ENCODE assay signal across 1 cellular context in the genomic region with DNA sequence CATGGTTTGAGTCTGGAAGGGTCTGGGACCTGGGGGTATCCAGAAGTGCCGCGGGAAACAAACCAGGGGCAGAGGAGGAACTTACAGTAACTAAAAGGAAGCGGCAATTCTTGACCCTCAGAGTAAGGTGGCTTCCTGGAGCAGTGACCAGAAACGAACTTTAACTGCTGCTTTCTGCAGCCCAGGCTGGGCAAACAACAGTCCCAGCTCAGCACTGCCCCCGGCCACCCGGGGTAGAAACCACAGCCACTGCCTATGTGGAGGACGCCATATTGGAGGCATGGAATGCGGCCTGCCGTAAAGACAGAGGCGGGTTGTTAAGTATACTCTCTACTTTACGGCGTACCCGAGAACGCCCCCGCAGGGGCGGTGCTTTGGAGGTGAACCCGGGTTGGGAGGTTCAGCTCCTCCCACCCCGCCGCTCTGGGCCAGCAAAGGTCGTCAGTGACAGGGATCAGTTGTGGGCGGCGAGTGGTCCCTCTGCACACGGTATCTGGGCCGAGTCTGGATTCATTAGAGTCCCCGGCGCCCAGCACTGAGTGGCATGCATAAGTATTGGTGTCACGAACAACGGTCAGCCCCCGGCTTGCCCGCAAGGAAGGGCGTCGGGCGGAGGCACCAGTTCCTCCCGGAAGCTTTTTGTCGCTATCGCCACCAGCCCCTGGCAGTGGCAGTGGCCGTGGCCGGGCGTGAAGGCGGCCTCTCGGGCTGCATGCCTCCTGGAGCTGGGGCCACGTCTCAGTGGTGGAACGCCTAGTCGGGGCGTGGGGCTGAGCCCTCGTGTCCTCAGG.
A peak's percentile ranks its signal among the peaks of the same experiment; 100 is the strongest.
TF ChIP-seq lines count a peak whose summit lies in the region.

A gene with protein sequence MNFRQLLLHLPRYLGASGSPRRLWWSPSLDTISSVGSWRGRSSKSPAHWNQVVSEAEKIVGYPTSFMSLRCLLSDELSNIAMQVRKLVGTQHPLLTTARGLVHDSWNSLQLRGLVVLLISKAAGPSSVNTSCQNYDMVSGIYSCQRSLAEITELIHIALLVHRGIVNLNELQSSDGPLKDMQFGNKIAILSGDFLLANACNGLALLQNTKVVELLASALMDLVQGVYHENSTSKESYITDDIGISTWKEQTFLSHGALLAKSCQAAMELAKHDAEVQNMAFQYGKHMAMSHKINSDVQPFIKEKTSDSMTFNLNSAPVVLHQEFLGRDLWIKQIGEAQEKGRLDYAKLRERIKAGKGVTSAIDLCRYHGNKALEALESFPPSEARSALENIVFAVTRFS (minus strand): TSS at position 282 of the 791 bp plus-strand sequence. CDS start 279 bp downstream, at position 3.

TF ChIP-seq in HEK293, 187 proteins besides CTCF, POLR2A, EP300 and RAD21 (continued from another document):
- TF ChIP-seq ZNF280D (tag by site-specific recombination; IDR thresholded peaks at IDR 0.05) = no peak
- TF ChIP-seq ZNF169 (tag by site-specific recombination; IDR thresholded peaks at IDR 0.05) = no peak
- peak; percentile 48; the same call in 1 of the 2 replicates for TF ChIP-seq ZNF561 (tag by site-specific recombination; IDR thresholded peaks at IDR 0.05; ENCODE audit: borderline replicate concordance)
- TF ChIP-seq ZNF664 (tag by site-specific recombination; IDR thresholded peaks at IDR 0.05) = no peak
- TF ChIP-seq, protein P1, sequence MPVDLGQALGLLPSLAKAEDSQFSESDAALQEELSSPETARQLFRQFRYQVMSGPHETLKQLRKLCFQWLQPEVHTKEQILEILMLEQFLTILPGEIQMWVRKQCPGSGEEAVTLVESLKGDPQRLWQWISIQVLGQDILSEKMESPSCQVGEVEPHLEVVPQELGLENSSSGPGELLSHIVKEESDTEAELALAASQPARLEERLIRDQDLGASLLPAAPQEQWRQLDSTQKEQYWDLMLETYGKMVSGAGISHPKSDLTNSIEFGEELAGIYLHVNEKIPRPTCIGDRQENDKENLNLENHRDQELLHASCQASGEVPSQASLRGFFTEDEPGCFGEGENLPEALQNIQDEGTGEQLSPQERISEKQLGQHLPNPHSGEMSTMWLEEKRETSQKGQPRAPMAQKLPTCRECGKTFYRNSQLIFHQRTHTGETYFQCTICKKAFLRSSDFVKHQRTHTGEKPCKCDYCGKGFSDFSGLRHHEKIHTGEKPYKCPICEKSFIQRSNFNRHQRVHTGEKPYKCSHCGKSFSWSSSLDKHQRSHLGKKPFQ (tag by site-specific recombination; IDR thresholded peaks at IDR 0.05) = no peak
- no peak; the same call in 1 of the 2 replicates for TF ChIP-seq WT1 (tag by site-specific recombination; IDR thresholded peaks at IDR 0.05)
- TF ChIP-seq ZNF571 (tag by site-specific recombination; IDR thresholded peaks at IDR 0.05) = no peak
- peak; percentile 65 for TF ChIP-seq KLF16 (tag by site-specific recombination; IDR thresholded peaks at IDR 0.05)
- TF ChIP-seq ZNF544 (tag by site-specific recombination; IDR thresholded peaks at IDR 0.05) = no peak
- TF ChIP-seq, protein P2, sequence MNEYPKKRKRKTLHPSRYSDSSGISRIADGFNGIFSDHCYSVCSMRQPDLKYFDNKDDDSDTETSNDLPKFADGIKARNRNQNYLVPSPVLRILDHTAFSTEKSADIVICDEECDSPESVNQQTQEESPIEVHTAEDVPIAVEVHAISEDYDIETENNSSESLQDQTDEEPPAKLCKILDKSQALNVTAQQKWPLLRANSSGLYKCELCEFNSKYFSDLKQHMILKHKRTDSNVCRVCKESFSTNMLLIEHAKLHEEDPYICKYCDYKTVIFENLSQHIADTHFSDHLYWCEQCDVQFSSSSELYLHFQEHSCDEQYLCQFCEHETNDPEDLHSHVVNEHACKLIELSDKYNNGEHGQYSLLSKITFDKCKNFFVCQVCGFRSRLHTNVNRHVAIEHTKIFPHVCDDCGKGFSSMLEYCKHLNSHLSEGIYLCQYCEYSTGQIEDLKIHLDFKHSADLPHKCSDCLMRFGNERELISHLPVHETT (tag by site-specific recombination; IDR thresholded peaks at IDR 0.05) = peak; percentile 67; the same call in 1 of the 2 replicates
- peak; percentile 62 for TF ChIP-seq KLF1 (tag by site-specific recombination; IDR thresholded peaks at IDR 0.05)
- no peak; the same call in 1 of the 2 replicates for TF ChIP-seq ZNF398 (tag by site-specific recombination; IDR thresholded peaks at IDR 0.05)
- TF ChIP-seq HOXD13 (CRISPR knock-in tag; IDR thresholded peaks at IDR 0.05; ENCODE audit: borderline replicate concordance) = no peak
- TF ChIP-seq ZNF426 (tag by site-specific recombination; IDR thresholded peaks at IDR 0.05) = no peak
- TF ChIP-seq ZFP69B (tag by site-specific recombination; IDR thresholded peaks at IDR 0.05) = 0 out of 2 replicates have a peak, but pooled peaks have one; percentile 17
- no peak for TF ChIP-seq SETDB1 (IDR thresholded peaks at IDR 0.05; ENCODE audit: insufficient read length, low read length)
- peak; percentile 86 for TF ChIP-seq KLF8 (tag by site-specific recombination; IDR thresholded peaks at IDR 0.05)
- TF ChIP-seq ZNF658 (tag by site-specific recombination; IDR thresholded peaks at IDR 0.05) = no peak
- TF ChIP-seq GLIS1 (tag by site-specific recombination; IDR thresholded peaks at IDR 0.05) = no peak; the same call in 1 of the 2 replicates
- TF ChIP-seq ZNF48 (tag by site-specific recombination; IDR thresholded peaks at IDR 0.05) = no peak
- TF ChIP-seq, protein P3, sequence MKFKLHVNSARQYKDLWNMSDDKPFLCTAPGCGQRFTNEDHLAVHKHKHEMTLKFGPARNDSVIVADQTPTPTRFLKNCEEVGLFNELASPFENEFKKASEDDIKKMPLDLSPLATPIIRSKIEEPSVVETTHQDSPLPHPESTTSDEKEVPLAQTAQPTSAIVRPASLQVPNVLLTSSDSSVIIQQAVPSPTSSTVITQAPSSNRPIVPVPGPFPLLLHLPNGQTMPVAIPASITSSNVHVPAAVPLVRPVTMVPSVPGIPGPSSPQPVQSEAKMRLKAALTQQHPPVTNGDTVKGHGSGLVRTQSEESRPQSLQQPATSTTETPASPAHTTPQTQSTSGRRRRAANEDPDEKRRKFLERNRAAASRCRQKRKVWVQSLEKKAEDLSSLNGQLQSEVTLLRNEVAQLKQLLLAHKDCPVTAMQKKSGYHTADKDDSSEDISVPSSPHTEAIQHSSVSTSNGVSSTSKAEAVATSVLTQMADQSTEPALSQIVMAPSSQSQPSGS (tag by site-specific recombination; IDR thresholded peaks at IDR 0.05; ENCODE audit: low read depth) = no peak
TF ChIP-seq in HEK293: peak in this region for 54.
